In the genomic region with DNA sequence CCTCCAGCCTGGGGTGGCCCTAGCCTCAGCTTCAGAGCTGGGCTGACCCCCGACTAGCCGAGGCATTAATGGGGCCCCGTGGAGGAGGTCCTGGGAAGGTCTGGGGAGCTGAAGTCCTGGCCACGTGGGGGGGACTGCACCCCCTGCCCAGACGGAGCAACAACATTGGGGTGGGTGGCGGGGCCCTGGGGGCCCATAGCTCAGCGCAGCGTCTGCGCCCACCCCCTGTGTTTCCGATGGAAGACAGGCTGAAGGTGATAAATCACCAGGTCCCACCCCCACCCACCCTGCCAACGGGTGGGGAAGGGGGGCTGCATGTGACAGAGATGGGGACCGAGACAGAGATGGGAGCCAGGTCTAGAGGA, we compare ENCODE assay signal across 1 cellular context.
TF ChIP-seq lines count a peak whose summit lies in the region.

No MANE protein-coding gene starts in this region.

TF ChIP-seq in HEK293T, 16 proteins besides CTCF, POLR2A, EP300 and RAD21:
- TF ChIP-seq, protein P1, sequence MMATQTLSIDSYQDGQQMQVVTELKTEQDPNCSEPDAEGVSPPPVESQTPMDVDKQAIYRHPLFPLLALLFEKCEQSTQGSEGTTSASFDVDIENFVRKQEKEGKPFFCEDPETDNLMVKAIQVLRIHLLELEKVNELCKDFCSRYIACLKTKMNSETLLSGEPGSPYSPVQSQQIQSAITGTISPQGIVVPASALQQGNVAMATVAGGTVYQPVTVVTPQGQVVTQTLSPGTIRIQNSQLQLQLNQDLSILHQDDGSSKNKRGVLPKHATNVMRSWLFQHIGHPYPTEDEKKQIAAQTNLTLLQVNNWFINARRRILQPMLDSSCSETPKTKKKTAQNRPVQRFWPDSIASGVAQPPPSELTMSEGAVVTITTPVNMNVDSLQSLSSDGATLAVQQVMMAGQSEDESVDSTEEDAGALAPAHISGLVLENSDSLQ (IDR thresholded peaks at IDR 0.05), result peak; percentile 42; the same call in 1 of the 2 replicates
- TF ChIP-seq BHLHE40 (IDR thresholded peaks at IDR 0.05; ENCODE audit: borderline replicate concordance), result no peak
